Comparison of ENCODE assay signal across 14 cellular contexts in the genomic region with DNA sequence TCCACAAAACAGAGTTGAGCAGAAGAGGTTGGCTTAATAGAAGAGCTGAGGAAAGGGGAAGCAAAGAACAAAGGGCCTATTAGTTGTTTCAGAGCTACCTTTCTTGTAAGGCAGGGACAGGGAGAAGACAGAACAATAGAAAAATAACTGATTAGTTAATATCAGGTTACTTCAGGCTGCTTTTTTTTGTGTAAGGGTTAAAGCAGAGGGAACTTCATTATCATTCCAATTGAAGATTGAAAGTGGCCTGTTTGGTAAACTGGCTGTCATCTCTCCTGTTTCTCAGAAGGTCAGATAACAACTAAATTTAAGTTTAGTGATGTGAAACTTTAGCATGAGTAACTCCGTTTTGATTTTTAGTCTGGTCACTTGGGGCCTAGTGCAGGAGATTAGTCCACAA. TPM values are rescaled to one million over a fixed set of nuclear protein-coding genes. Genes with fewer than 3 reads are reported as not detected.
DNase-seq lines count a peak whose midpoint lies in the region; ATAC-seq and TF ChIP-seq lines count a peak whose summit lies in the region.
"Had no signal": no experiment of that assay in that cellular context is flagged by ENCODE, and none has a peak within 500 bp of the region (broad histone marks: within the 10 kb centered on the region; RNA-seq: fewer than 3 reads in every experiment).

No MANE protein-coding gene starts in this region.

- no peak for TF ChIP-seq CTCF in CD8-positive, alpha-beta T cell (IDR thresholded peaks at IDR 0.05)
- TF ChIP-seq CTCF in activated CD8-positive, alpha-beta T cell treated with anti-CD3 and anti-CD28 coated beads for 36 hours (IDR thresholded peaks at IDR 0.05): no peak
- TF ChIP-seq CTCF in adrenal gland (IDR thresholded peaks at IDR 0.05) (no peak), suprapubic skin (IDR thresholded peaks at IDR 0.05) (no peak)

- TF ChIP-seq EP300 in suprapubic skin (IDR thresholded peaks at IDR 0.05): no peak

- H3K4me3 Mint-ChIP-seq in CD8-positive, alpha-beta T cell: peak overlapping the region; percentile 43
- peak overlapping the region; percentile 6 to 84 (median 56) for H3K4me3 Mint-ChIP-seq in IgD-negative memory B cell
- H3K4me3 Mint-ChIP-seq in activated CD8-positive, alpha-beta T cell treated with anti-CD3 and anti-CD28 coated beads for 36 hours: no peak overlapping the region

- POLR2A ChIA-PET in CD8-positive, alpha-beta T cell (lab: Charles Lee): no interaction called here
- POLR2A ChIA-PET in activated CD8-positive, alpha-beta T cell treated with anti-CD3 and anti-CD28 coated beads for 36 hours (lab: Charles Lee): interaction anchor here (0.7 to 1.7 kb wide), 3 partner anchors 9 to 16 kb away, joined by 4 to 8 read pairs (median 4); no protein-coding TSS in a partner anchor

- H3K4me2 ChIP-seq in mesendoderm (ENCODE audit: low read length): no peak overlapping the region

- H3K9me3 ChIP-seq in CD8-positive, alpha-beta T cell (ENCODE audit: low read length): no peaks in the 10 kb centered on the region
- no peaks in the 10 kb centered on the region for H3K9me3 ChIP-seq in adrenal gland (replicated peaks in 1 of 3)
- no peaks in the 10 kb centered on the region for H3K9me3 ChIP-seq in suprapubic skin
- H3K9me3 ChIP-seq: left ventricle myocardium inferior, prostate gland, testis had no signal

- TF ChIP-seq POLR2A in adrenal gland (IDR thresholded peaks at IDR 0.05) (no peak), suprapubic skin (IDR thresholded peaks at IDR 0.05) (no peak)

- H3K56ac ChIP-seq in mesendoderm (ENCODE audit: low read length): peak overlapping the region; percentile 25

- no peaks in the 10 kb centered on the region for H3K27me3 ChIP-seq in CD8-positive, alpha-beta T cell (ENCODE audit: insufficient read depth, low read length)
- H3K27me3 ChIP-seq in mesendoderm (ENCODE audit: insufficient read depth, low read length, poor library complexity): no peaks in the 10 kb centered on the region
- H3K27me3 ChIP-seq in adrenal gland: no peaks in the 10 kb centered on the region
- no peaks in the 10 kb centered on the region for H3K27me3 ChIP-seq in suprapubic skin
- H3K27me3 ChIP-seq: testis had no signal

- peak overlapping the region; percentile 57 for H3K27ac Mint-ChIP-seq in CD8-positive, alpha-beta T cell
- H3K27ac Mint-ChIP-seq in IgD-negative memory B cell: peak overlapping the region; percentile 11 to 85 (median 48)
- peak overlapping the region; percentile 57 for H3K27ac Mint-ChIP-seq in activated CD8-positive, alpha-beta T cell treated with anti-CD3 and anti-CD28 coated beads for 36 hours

- no peak overlapping the region for H2AK5ac ChIP-seq in mesendoderm (ENCODE audit: low read length)

- peaks cover 8% of the 10 kb centered on the region for H3K36me3 ChIP-seq in CD8-positive, alpha-beta T cell (ENCODE audit: insufficient read depth, low read length)
- H3K36me3 ChIP-seq in mesendoderm (ENCODE audit: control insufficient read depth, insufficient read depth, low read length): no peaks in the 10 kb centered on the region
- H3K36me3 ChIP-seq in adrenal gland (replicated peaks in 1 of 2): peaks cover 0 to 4% of the 10 kb centered on the region in 2 donors
- peaks cover 12% of the 10 kb centered on the region for H3K36me3 ChIP-seq in suprapubic skin
- H3K36me3 ChIP-seq: prostate gland had no signal

- no peak overlapping the region for H3K9ac ChIP-seq in mesendoderm (ENCODE audit: low read length)

- CTCF ChIA-PET in CD8-positive, alpha-beta T cell (lab: Charles Lee): no interaction called here
- CTCF ChIA-PET in activated CD8-positive, alpha-beta T cell treated with anti-CD3 and anti-CD28 coated beads for 36 hours (lab: Charles Lee): no interaction called here

- no peak overlapping the region for H3K4me3 ChIP-seq in CD8-positive, alpha-beta T cell (ENCODE audit: low read depth, low read length)
- no peak overlapping the region for H3K4me3 ChIP-seq in mesendoderm (ENCODE audit: low read length)
- no peak overlapping the region for H3K4me3 ChIP-seq in adrenal gland
- no peak overlapping the region for H3K4me3 ChIP-seq in suprapubic skin
- H3K4me3 ChIP-seq: left ventricle myocardium inferior, prostate gland, testis had no signal

- H3K9me3 Mint-ChIP-seq in CD8-positive, alpha-beta T cell: no peaks in the 10 kb centered on the region
- no peaks in the 10 kb centered on the region for H3K9me3 Mint-ChIP-seq in IgD-negative memory B cell
- H3K9me3 Mint-ChIP-seq in activated CD8-positive, alpha-beta T cell treated with anti-CD3 and anti-CD28 coated beads for 36 hours: no peaks in the 10 kb centered on the region

- no peak overlapping the region for H2BK120ac ChIP-seq in mesendoderm (ENCODE audit: low read depth, low read length)

- H3K36me3 Mint-ChIP-seq in CD8-positive, alpha-beta T cell: peaks cover 78% of the 10 kb centered on the region
- peaks cover 9% of the 10 kb centered on the region for H3K36me3 Mint-ChIP-seq in IgD-negative memory B cell
- peaks cover 67% of the 10 kb centered on the region for H3K36me3 Mint-ChIP-seq in activated CD8-positive, alpha-beta T cell treated with anti-CD3 and anti-CD28 coated beads for 36 hours (ENCODE audit: low read depth)

- H2BK5ac ChIP-seq in mesendoderm (ENCODE audit: low read length): no peak overlapping the region

- no peak for ATAC-seq in CD8-positive, alpha-beta T cell
- ATAC-seq in activated CD8-positive, alpha-beta T cell treated with anti-CD3 and anti-CD28 coated beads for 36 hours: no peak
- ATAC-seq in HG03175 (IDR thresholded peaks at IDR 0.05; ENCODE audit: unreplicated experiment): no peak
- ATAC-seq in HG03571 (IDR thresholded peaks at IDR 0.05; ENCODE audit: unreplicated experiment): no peak

- no CpG with 5 or more reads among the region's 1 CpG for WGBS in mesendoderm (ENCODE audit: extremely low coverage, insufficient coverage, low lambda C conversion rate)
- 0 to 10% (median 7%) methylated on average over 1 of the region's 1 CpG for WGBS in adrenal gland, 4 donors
- 42% methylated on average over 1 of the region's 1 CpG for WGBS in suprapubic skin

- H3K79me1 ChIP-seq in mesendoderm (ENCODE audit: low read length): peaks cover 10% of the 10 kb centered on the region

- H3K4me1 Mint-ChIP-seq in CD8-positive, alpha-beta T cell (ENCODE audit: low read depth): peaks cover 85% of the 10 kb centered on the region
- peaks cover 57 to 68% (median 60%) of the 10 kb centered on the region in 3 donors for H3K4me1 Mint-ChIP-seq in IgD-negative memory B cell
- H3K4me1 Mint-ChIP-seq in activated CD8-positive, alpha-beta T cell treated with anti-CD3 and anti-CD28 coated beads for 36 hours (ENCODE audit: low read depth): peaks cover 78% of the 10 kb centered on the region

- H3K4me1 ChIP-seq in CD8-positive, alpha-beta T cell (ENCODE audit: insufficient read depth, low read length): peaks cover 80% of the 10 kb centered on the region
- H3K4me1 ChIP-seq in mesendoderm (ENCODE audit: control insufficient read depth, low read depth, low read length) (no peaks in the 10 kb centered on the region), adrenal gland (replicated peaks in 1 of 2) (peaks cover 41 to 75% of the 10 kb centered on the region in 2 donors), suprapubic skin (peaks cover 62% of the 10 kb centered on the region)
- H3K4me1 ChIP-seq: prostate gland had no signal

- no peak overlapping the region for H4K8ac ChIP-seq in mesendoderm (ENCODE audit: low read depth, low read length)

- peaks cover 70% of the 10 kb centered on the region for H3K79me2 ChIP-seq in mesendoderm (ENCODE audit: control insufficient read depth, insufficient read depth, low read length)

- H3K18ac ChIP-seq in mesendoderm (ENCODE audit: low read length): no peak overlapping the region

- no peaks in the 10 kb centered on the region for H3K27me3 Mint-ChIP-seq in CD8-positive, alpha-beta T cell (ENCODE audit: low read depth)
- no peaks in the 10 kb centered on the region for H3K27me3 Mint-ChIP-seq in IgD-negative memory B cell
- H3K27me3 Mint-ChIP-seq in activated CD8-positive, alpha-beta T cell treated with anti-CD3 and anti-CD28 coated beads for 36 hours: no peaks in the 10 kb centered on the region

- no peak overlapping the region for H2BK15ac ChIP-seq in mesendoderm (replicated peaks; ENCODE audit: low read depth)

- no peak overlapping the region for H3K27ac ChIP-seq in CD8-positive, alpha-beta T cell (ENCODE audit: low read depth, low read length)
- H3K27ac ChIP-seq in mesendoderm (ENCODE audit: low read depth, low read length) (no peak overlapping the region), adrenal gland (peak overlapping the region in 1 of 5 donors; percentile 9), suprapubic skin (no peak overlapping the region)
- H3K27ac ChIP-seq: left ventricle myocardium inferior, testis had no signal

- H4K5ac ChIP-seq in mesendoderm (ENCODE audit: low read length): no peak overlapping the region

- DNase-seq in CD8-positive, alpha-beta T cell: no peak
- DNase-seq in activated CD8-positive, alpha-beta T cell treated with anti-CD3 and anti-CD28 coated beads for 36 hours: no peak
- DNase-seq in mesendoderm (no peak), adrenal gland (no peak), suprapubic skin (ENCODE audit: low spot score in 2 of 2) (no peak)
- DNase-seq: Calu3; left ventricle myocardium inferior; NCI-H226; stimulated activated CD4-positive, alpha-beta T cell treated with anti-CD3 and anti-CD28 coated beads, Interleukin-4, amount 100 ng/mL, for 24 hours; testis had no signal

- no peak overlapping the region for H3K23ac ChIP-seq in mesendoderm (ENCODE audit: low read length)

- no peak overlapping the region for H3K4ac ChIP-seq in mesendoderm (ENCODE audit: low read depth, low read length)

- intact Hi-C loops in CD8-positive, alpha-beta T cell (cut with DNase I, micrococcal nuclease): loop anchor here in 1 of 2 experiments (2.0 kb wide), 1 partner anchor 14 kb away; no protein-coding TSS in a partner anchor
- intact Hi-C loops in activated CD8-positive, alpha-beta T cell treated with anti-CD3 and anti-CD28 coated beads for 36 hours (cut with micrococcal nuclease): no loop called here
- intact Hi-C loops in adrenal gland (cut with DNase I): no loop called here

RNA-seq across cellular contexts. Expression of gene CDC42, which starts 22.3 kb away (rescaled TPM):
- 100 to 1,000 TPM; 327 to 377 TPM for total RNA-seq in CD8-positive, alpha-beta T cell
- polyA plus RNA-seq in IgD-negative memory B cell (268 TPM), adrenal gland (100 to 1,000 TPM in 1 of 3 donors, 10 to 100 TPM in 2; 69.6 to 279 (median 79.1) TPM)
- 100 to 1,000 TPM; 292 to 310 TPM for total RNA-seq in activated CD8-positive, alpha-beta T cell treated with anti-CD3 and anti-CD28 coated beads for 36 hours
- polyA plus RNA-seq in mesendoderm (2013, experiment 1 of 2): 248 TPM
- 248 TPM for polyA plus RNA-seq in mesendoderm (2013, experiment 2 of 2)
- total RNA-seq in adrenal gland (100 to 1,000 TPM; 150 to 240 (median 215) TPM), suprapubic skin (100 to 1,000 TPM; 108 to 223 (median 200) TPM)
